ENCODE assay signal across 22 cellular contexts in the genomic region with DNA sequence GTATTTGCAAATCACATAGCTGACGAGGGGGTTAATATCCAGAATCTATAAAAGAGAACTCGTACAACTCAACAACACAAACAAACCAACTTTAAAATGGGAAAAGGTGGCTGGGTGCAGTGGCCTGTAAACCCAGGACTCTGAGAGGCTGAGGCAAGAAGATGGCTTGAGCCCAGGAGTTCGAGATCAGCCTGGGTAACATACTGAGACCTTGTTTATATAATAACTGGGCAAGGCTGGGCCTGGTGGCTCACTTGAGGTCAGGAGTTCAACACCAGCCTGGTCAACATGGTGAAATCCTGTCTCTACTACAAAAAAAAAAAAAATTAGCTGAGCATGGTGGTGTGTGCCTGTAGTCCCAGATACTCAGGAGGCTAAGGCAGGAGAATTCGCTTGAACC. TPM values are rescaled to one million over a fixed set of nuclear protein-coding genes. Genes with fewer than 3 reads are reported as not detected.
DNase-seq lines count a peak whose midpoint lies in the region; ATAC-seq and TF ChIP-seq lines count a peak whose summit lies in the region.
"Had no signal": no experiment of that assay in that cellular context is flagged by ENCODE, and none has a peak within 500 bp of the region (broad histone marks: within the 10 kb centered on the region; RNA-seq: fewer than 3 reads in every experiment).

No MANE protein-coding gene starts in this region.

- no peak for TF ChIP-seq POLR2A in GM18505 (IDR thresholded peaks at IDR 0.05; ENCODE audit: borderline replicate concordance, extremely low read depth, insufficient read depth, insufficient read length)

- H3K4me3 Mint-ChIP-seq in T-helper 17 cell (no peak overlapping the region), nephron progenitor cell (no peak overlapping the region)
- H3K4me3 Mint-ChIP-seq: CD14-positive monocyte; CD4-positive, alpha-beta T cell; CD8-positive, alpha-beta memory T cell; HFFc6 had no signal

- TF ChIP-seq CTCF in nephron progenitor cell (IDR thresholded peaks at IDR 0.05), result no peak

- H3K27ac Mint-ChIP-seq in T-helper 17 cell (peak overlapping the region; percentile 14), nephron progenitor cell (peak overlapping the region; percentile 22)
- H3K27ac Mint-ChIP-seq: CD4-positive, alpha-beta T cell; HFFc6 had no signal

- peaks cover 4% of the 10 kb centered on the region for H3K36me3 Mint-ChIP-seq in T-helper 17 cell (ENCODE audit: low read depth)
- peaks cover 67% of the 10 kb centered on the region for H3K36me3 Mint-ChIP-seq in nephron progenitor cell (ENCODE audit: low read depth)

- H3K4me1 Mint-ChIP-seq in T-helper 17 cell (no peaks in the 10 kb centered on the region), nephron progenitor cell (no peaks in the 10 kb centered on the region)
- H3K4me1 Mint-ChIP-seq: CD14-positive monocyte had no signal

- peaks cover 25% of the 10 kb centered on the region for H3K9me3 Mint-ChIP-seq in nephron progenitor cell
- H3K9me3 Mint-ChIP-seq: CD4-positive, alpha-beta T cell; HFFc6 had no signal

- H3K27me3 Mint-ChIP-seq in T-helper 17 cell (no peaks in the 10 kb centered on the region), nephron progenitor cell (ENCODE audit: low read depth, poor library complexity) (peaks cover 4% of the 10 kb centered on the region)
- H3K27me3 Mint-ChIP-seq: CD4-positive, alpha-beta T cell; CD8-positive, alpha-beta memory T cell had no signal

- H3K9me3 ChIP-seq in T-helper 17 cell (ENCODE audit: control insufficient read depth, low read length, poor library complexity, severe bottlenecking), result peaks cover 3% of the 10 kb centered on the region
- H3K9me3 ChIP-seq: A549, BE2C had no signal

- ATAC-seq in T-helper 17 cell (no peak), GM18505 (IDR thresholded peaks at IDR 0.05; ENCODE audit: unreplicated experiment) (no peak)
- ATAC-seq: A549 had no signal

- DNase-seq in T-helper 17 cell, result no peak
- peak; percentile 23 for DNase-seq in fibroblast of gingiva (ENCODE audit: low read depth)
- DNase-seq in iris pigment epithelial cell (ENCODE audit: low read depth), result peak; percentile 12
- DNase-seq in nephron progenitor cell, result no peak
- DNase-seq in COR-L47 (lab: John Stamatoyannopoulos, UW), result no peak
- DNase-seq in NCI-H1105 treated with DMSO at 0.1 percent for 48 hours (lab: John Stamatoyannopoulos, UW), result no peak
- DNase-seq: 8988T; ACHN; AML-193; BE2C; Calu3; CD4-positive, alpha-beta T cell; CD8-positive, alpha-beta memory T cell; DMS53; DMS79 treated with DMSO at 0.1 percent for 48 hours; GF-D8; GOT3; HFFc6 had no signal

RNA-seq across cellular contexts. Expression of a gene that starts 21.8 kb away (rescaled TPM):
- total RNA-seq in T-helper 17 cell, result not detected
- total RNA-seq: Calu3; CD4-positive, alpha-beta T cell; CD8-positive, alpha-beta memory T cell; Daoy had no signal

RNA-seq across cellular contexts. Expression of a gene that starts 25.4 kb away (rescaled TPM):
- 10 to 100 TPM; 50.8 to 60.2 TPM for total RNA-seq in T-helper 17 cell

RNA-seq across cellular contexts. Expression of a gene that starts 25.7 kb away (rescaled TPM):
- 100 to 1,000 TPM; 129 to 130 TPM for total RNA-seq in T-helper 17 cell

Comparison
In these comparisons a context has a peak if more than half of its experiments do, and no peak if none do; other contexts are left out.
1. DNase-seq: peak in fibroblast of gingiva (single experiment) and iris pigment epithelial cell (single experiment); none in T-helper 17 cell (0 of 3), nephron progenitor cell (single experiment), COR-L47 (single experiment) and NCI-H1105 treated with DMSO at 0.1 percent for 48 hours (single experiment).